In the genomic region with DNA sequence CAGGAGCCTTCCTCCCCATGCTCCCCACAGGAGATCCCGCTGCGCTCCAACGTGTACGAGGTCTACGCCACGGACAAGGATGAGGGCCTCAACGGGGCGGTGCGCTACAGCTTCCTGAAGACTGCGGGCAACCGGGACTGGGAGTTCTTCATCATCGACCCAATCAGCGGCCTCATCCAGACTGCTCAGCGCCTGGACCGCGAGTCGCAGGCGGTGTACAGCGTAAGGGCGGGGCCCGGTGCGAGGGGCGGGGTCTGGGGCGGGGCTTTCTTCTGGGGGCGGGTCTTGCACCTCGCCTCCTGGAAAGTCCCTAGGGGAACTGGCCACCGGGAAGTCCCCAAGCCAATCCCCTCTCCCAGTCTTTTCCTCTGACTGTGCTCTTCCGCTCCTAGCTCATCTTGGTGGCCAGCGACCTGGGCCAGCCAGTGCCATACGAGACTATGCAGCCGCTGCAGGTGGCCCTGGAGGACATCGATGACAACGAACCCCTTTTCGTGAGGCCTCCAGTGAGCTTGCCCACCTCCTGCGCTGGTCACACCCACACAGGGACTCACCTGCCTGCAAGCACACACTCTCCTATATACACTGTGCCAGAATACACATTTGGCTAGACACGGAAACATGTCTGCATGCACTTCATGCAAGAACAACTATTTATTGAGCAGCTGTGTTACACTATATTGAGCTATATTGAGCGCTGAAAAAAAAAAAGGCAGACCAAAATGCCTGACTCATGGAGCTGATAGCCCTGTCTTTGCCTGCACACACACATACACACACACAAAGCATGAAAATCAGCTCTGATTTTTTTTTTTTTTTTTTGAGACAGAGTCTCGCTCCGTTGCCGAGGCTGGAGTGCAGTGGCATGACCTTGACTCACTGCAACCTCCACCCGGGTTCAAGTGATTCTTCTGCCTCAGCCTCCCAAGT, we compare ENCODE assay signal across 12 cellular contexts. TPM values are rescaled to one million over a fixed set of nuclear protein-coding genes. Genes with fewer than 3 reads are reported as not detected.
A peak's percentile ranks its signal among the peaks of the same experiment; 100 is the strongest.
DNase-seq lines count a peak whose midpoint lies in the region; ATAC-seq and TF ChIP-seq lines count a peak whose summit lies in the region.
"Had no signal": no experiment of that assay in that cellular context is flagged by ENCODE, and none has a peak within 500 bp of the region (broad histone marks: within the 10 kb centered on the region; RNA-seq: fewer than 3 reads in every experiment).

No MANE protein-coding gene starts in this region.

- H3K36me3 ChIP-seq in colonic mucosa (no peaks in the 10 kb centered on the region), left lung (peaks cover 0 to 14% of the 10 kb centered on the region in 2 donors), upper lobe of right lung (no peaks in the 10 kb centered on the region), OCI-LY7 (ENCODE audit: insufficient read depth, low read length) (no peaks in the 10 kb centered on the region)
- H3K36me3 ChIP-seq: thoracic aorta had no signal

- H3K9me3 Mint-ChIP-seq in activated CD4-positive, alpha-beta T cell treated with anti-CD3 and anti-CD28 coated beads for 36 hours (ENCODE audit: low read depth): no peaks in the 10 kb centered on the region
- H3K9me3 Mint-ChIP-seq in activated CD4-positive, alpha-beta T cell treated with anti-CD3 and anti-CD28 coated beads, Interleukin-2, amount 10 ng/mL, durations not matched to agents 24 days and 14 days: no peaks in the 10 kb centered on the region
- no peaks in the 10 kb centered on the region for H3K9me3 Mint-ChIP-seq in stimulated activated naive B cell treated with anti-CD40 and anti-IgM and Interleukin-4, amounts not matched to agents 10 μg/mL and 1 μg/mL and 100 μg/mL, for 72 hours
- H3K9me3 Mint-ChIP-seq: activated naive CD4-positive, alpha-beta T cell treated with anti-CD3 and anti-CD28 coated beads for 36 hours had no signal

- no TSS peak for BruUV-seq in OCI-LY7 (replicated peaks; lab: Mats Ljungman, UMichigan)

- no peak overlapping the region for H3K9ac ChIP-seq in colonic mucosa (ENCODE audit: low read depth in 2 of 2, low read length in 2 of 2)
- H3K9ac ChIP-seq: KMS-11 had no signal

- no peak overlapping the region for H3K4me3 ChIP-seq in colonic mucosa
- no peak overlapping the region for H3K4me3 ChIP-seq in left lung
- no peak overlapping the region for H3K4me3 ChIP-seq in upper lobe of right lung
- no peak overlapping the region for H3K4me3 ChIP-seq in OCI-LY7 (ENCODE audit: low read depth, low read length, poor library complexity, severe bottlenecking)
- H3K4me3 ChIP-seq: thoracic aorta had no signal

- intact Hi-C loops in activated CD4-positive, alpha-beta T cell treated with anti-CD3 and anti-CD28 coated beads for 36 hours (cut with DNase I, micrococcal nuclease): no loop called here
- intact Hi-C loops in activated CD4-positive, alpha-beta T cell treated with anti-CD3 and anti-CD28 coated beads, Interleukin-2, amount 10 ng/mL, durations not matched to agents 24 days and 14 days (cut with micrococcal nuclease): no loop called here
- intact Hi-C loops in colonic mucosa (cut with DNase I) (no loop called here), left lung (cut with DNase I) (no loop called here), upper lobe of right lung (cut with DNase I) (no loop called here), OCI-LY7 (cut with micrococcal nuclease; ENCODE audit: unreplicated experiment) (loop anchor here (10.0 kb wide), 1 partner anchor 421 kb away; no protein-coding TSS in a partner anchor)

- no peaks in the 10 kb centered on the region for H3K9me2 ChIP-seq in OCI-LY7 (ENCODE audit: insufficient read depth, low read length)

- H3K27me3 Mint-ChIP-seq in activated CD4-positive, alpha-beta T cell treated with anti-CD3 and anti-CD28 coated beads for 36 hours: no peaks in the 10 kb centered on the region
- peaks cover 3% of the 10 kb centered on the region for H3K27me3 Mint-ChIP-seq in activated CD4-positive, alpha-beta T cell treated with anti-CD3 and anti-CD28 coated beads, Interleukin-2, amount 10 ng/mL, durations not matched to agents 24 days and 14 days
- peaks cover 12 to 49% of the 10 kb centered on the region in 2 donors for H3K27me3 Mint-ChIP-seq in stimulated activated naive B cell treated with anti-CD40 and anti-IgM and Interleukin-4, amounts not matched to agents 10 μg/mL and 1 μg/mL and 100 μg/mL, for 72 hours

- H3K27me3 ChIP-seq in colonic mucosa (no peaks in the 10 kb centered on the region), left lung (no peaks in the 10 kb centered on the region), upper lobe of right lung (no peaks in the 10 kb centered on the region)

- CTCF ChIA-PET in activated CD4-positive, alpha-beta T cell treated with anti-CD3 and anti-CD28 coated beads for 36 hours (lab: Charles Lee): interaction anchor here (0.9 kb wide), 2 partner anchors 14 to 112 kb away, joined by 3 read pairs; no protein-coding TSS in a partner anchor
- CTCF ChIA-PET in OCI-LY7 (lab: Charles Lee; ENCODE audit: unreplicated experiment): interaction anchor here (0.6 kb wide), 1 partner anchor 51 kb away, joined by 3 read pairs; no protein-coding TSS in a partner anchor

- POLR2A ChIA-PET in activated CD4-positive, alpha-beta T cell treated with anti-CD3 and anti-CD28 coated beads for 36 hours (lab: Charles Lee): interaction anchor here (0.6 kb wide), 1 partner anchor 253 kb away, joined by 6 read pairs; no protein-coding TSS in a partner anchor
- POLR2A ChIA-PET in OCI-LY7 (lab: Charles Lee): interaction anchor here (0.9 kb wide), 1 partner anchor 45 kb away, joined by 3 read pairs; the partner anchor contains the start of gene PSAP

- TF ChIP-seq CTCF in colonic mucosa (IDR thresholded peaks at IDR 0.05): no peak
- no peak for TF ChIP-seq CTCF in left lung (IDR thresholded peaks at IDR 0.05)
- TF ChIP-seq CTCF in upper lobe of right lung (IDR thresholded peaks at IDR 0.05): no peak
- TF ChIP-seq CTCF in OCI-LY7 (conservative IDR thresholded peaks at IDR 0.05; ENCODE audit: low read length): no peak

- no peaks in the 10 kb centered on the region for H3K79me2 ChIP-seq in OCI-LY7 (ENCODE audit: insufficient read depth, low read depth, low read length)

- peak; percentile 39 for ATAC-seq in activated CD4-positive, alpha-beta T cell treated with anti-CD3 and anti-CD28 coated beads for 36 hours
- ATAC-seq in left lung: peak; percentile 83
- peak; percentile 80 for ATAC-seq in upper lobe of right lung
- no peak for ATAC-seq in stimulated activated naive B cell treated with anti-CD40 and anti-IgM and Interleukin-4, amounts not matched to agents 10 μg/mL and 1 μg/mL and 100 μg/mL, for 72 hours (replicated peaks)
- ATAC-seq in GM21360 (IDR thresholded peaks at IDR 0.05; ENCODE audit: unreplicated experiment): no peak

- H3K36me3 Mint-ChIP-seq in activated CD4-positive, alpha-beta T cell treated with anti-CD3 and anti-CD28 coated beads for 36 hours (ENCODE audit: low read depth): no peaks in the 10 kb centered on the region
- H3K36me3 Mint-ChIP-seq in activated CD4-positive, alpha-beta T cell treated with anti-CD3 and anti-CD28 coated beads, Interleukin-2, amount 10 ng/mL, durations not matched to agents 24 days and 14 days (ENCODE audit: low read depth): no peaks in the 10 kb centered on the region
- no peaks in the 10 kb centered on the region for H3K36me3 Mint-ChIP-seq in stimulated activated naive B cell treated with anti-CD40 and anti-IgM and Interleukin-4, amounts not matched to agents 10 μg/mL and 1 μg/mL and 100 μg/mL, for 72 hours

- H3K4me1 ChIP-seq in colonic mucosa: peaks cover 3% of the 10 kb centered on the region
- H3K4me1 ChIP-seq in left lung: peaks cover 0 to 27% of the 10 kb centered on the region in 2 donors
- no peaks in the 10 kb centered on the region for H3K4me1 ChIP-seq in upper lobe of right lung
- peaks cover 13% of the 10 kb centered on the region for H3K4me1 ChIP-seq in OCI-LY7 (ENCODE audit: insufficient read depth, low read length, poor library complexity, severe bottlenecking)

- peaks cover 2% of the 10 kb centered on the region for H3K4me1 Mint-ChIP-seq in activated CD4-positive, alpha-beta T cell treated with anti-CD3 and anti-CD28 coated beads for 36 hours
- peaks cover 3% of the 10 kb centered on the region for H3K4me1 Mint-ChIP-seq in activated CD4-positive, alpha-beta T cell treated with anti-CD3 and anti-CD28 coated beads, Interleukin-2, amount 10 ng/mL, durations not matched to agents 24 days and 14 days
- H3K4me1 Mint-ChIP-seq in stimulated activated naive B cell treated with anti-CD40 and anti-IgM and Interleukin-4, amounts not matched to agents 10 μg/mL and 1 μg/mL and 100 μg/mL, for 72 hours: peaks cover 10 to 21% of the 10 kb centered on the region in 2 donors

- H3K9me3 ChIP-seq in colonic mucosa (no peaks in the 10 kb centered on the region), left lung (no peaks in the 10 kb centered on the region), upper lobe of right lung (no peaks in the 10 kb centered on the region), OCI-LY7 (ENCODE audit: low read length) (no peaks in the 10 kb centered on the region)
- H3K9me3 ChIP-seq: thoracic aorta had no signal

- H3K27ac ChIP-seq in colonic mucosa: peak overlapping the region; percentile 74
- H3K27ac ChIP-seq in left lung: no peak overlapping the region
- no peak overlapping the region for H3K27ac ChIP-seq in upper lobe of right lung
- H3K27ac ChIP-seq in OCI-LY7 (ENCODE audit: low read depth, low read length, poor library complexity, severe bottlenecking): no peak overlapping the region
- H3K27ac ChIP-seq: KMS-11, thoracic aorta had no signal

- H4K20me1 ChIP-seq in OCI-LY7 (ENCODE audit: insufficient read depth, low read length): no peaks in the 10 kb centered on the region

- DNase-seq in activated CD4-positive, alpha-beta T cell treated with anti-CD3 and anti-CD28 coated beads for 36 hours: peak; percentile 28
- DNase-seq in activated CD4-positive, alpha-beta T cell treated with anti-CD3 and anti-CD28 coated beads, Interleukin-2, amount 10 ng/mL, durations not matched to agents 24 days and 14 days: no peak
- DNase-seq in colonic mucosa (peak; percentile 84), left lung (peak; percentile 64 to 86), upper lobe of right lung (no peak), OCI-LY7 (ENCODE audit: low spot score) (no peak)
- no peak for DNase-seq in stimulated activated naive B cell treated with anti-CD40 and anti-IgM and Interleukin-4, amounts not matched to agents 10 μg/mL and 1 μg/mL and 100 μg/mL, for 72 hours
- DNase-seq: activated naive CD4-positive, alpha-beta T cell treated with anti-CD3 and anti-CD28 coated beads for 36 hours; stimulated activated CD4-positive, alpha-beta T cell treated with anti-CD3 and anti-CD28 coated beads, Interleukin-1b, Interleukin-23, amount 100 ng/mL, for 48 hours had no signal

- H3K4me3 Mint-ChIP-seq in activated CD4-positive, alpha-beta T cell treated with anti-CD3 and anti-CD28 coated beads for 36 hours: no peak overlapping the region
- H3K4me3 Mint-ChIP-seq in activated CD4-positive, alpha-beta T cell treated with anti-CD3 and anti-CD28 coated beads, Interleukin-2, amount 10 ng/mL, durations not matched to agents 24 days and 14 days: no peak overlapping the region
- H3K4me3 Mint-ChIP-seq in stimulated activated naive B cell treated with anti-CD40 and anti-IgM and Interleukin-4, amounts not matched to agents 10 μg/mL and 1 μg/mL and 100 μg/mL, for 72 hours: no peak overlapping the region
- H3K4me3 Mint-ChIP-seq: activated naive CD4-positive, alpha-beta T cell treated with anti-CD3 and anti-CD28 coated beads for 36 hours had no signal

- H3K4me2 ChIP-seq in OCI-LY7 (ENCODE audit: low read length): no peak overlapping the region
- H3K4me2 ChIP-seq: KMS-11 had no signal

- H2AFZ ChIP-seq in OCI-LY7 (ENCODE audit: low read length): no peak overlapping the region

- H3K27ac Mint-ChIP-seq in activated CD4-positive, alpha-beta T cell treated with anti-CD3 and anti-CD28 coated beads for 36 hours: no peak overlapping the region
- no peak overlapping the region for H3K27ac Mint-ChIP-seq in activated CD4-positive, alpha-beta T cell treated with anti-CD3 and anti-CD28 coated beads, Interleukin-2, amount 10 ng/mL, durations not matched to agents 24 days and 14 days
- no peak overlapping the region for H3K27ac Mint-ChIP-seq in stimulated activated naive B cell treated with anti-CD40 and anti-IgM and Interleukin-4, amounts not matched to agents 10 μg/mL and 1 μg/mL and 100 μg/mL, for 72 hours
- H3K27ac Mint-ChIP-seq: activated naive CD4-positive, alpha-beta T cell treated with anti-CD3 and anti-CD28 coated beads for 36 hours had no signal

RNA-seq across cellular contexts. Expression of gene VSIR, which starts 32.7 kb away (rescaled TPM):
- 100 to 1,000 TPM in 1 of 2 experiments, 10 to 100 TPM in 1; 78.2 to 104 TPM for total RNA-seq in activated CD4-positive, alpha-beta T cell treated with anti-CD3 and anti-CD28 coated beads for 36 hours
- total RNA-seq in activated CD4-positive, alpha-beta T cell treated with anti-CD3 and anti-CD28 coated beads, Interleukin-2, amount 10 ng/mL, durations not matched to agents 24 days and 14 days: 125 and 131 TPM in 2 replicates
- total RNA-seq in colonic mucosa (10 to 100 TPM; 41.2 to 42.8 TPM), left lung (100 to 1,000 TPM in 1 of 2 donors, 10 to 100 TPM in 1; 46.7 to 133 TPM), upper lobe of right lung (128 TPM), OCI-LY7 (2022) (4.9 and 9.0 TPM in 2 replicates)
- total RNA-seq in OCI-LY7 (2014; rRNA removed; shearing (Covaris generic)): 2.1 and 2.2 TPM in 2 replicates

RNA-seq across cellular contexts. Expression of gene PSAP, which starts 45.0 kb away (rescaled TPM):
- total RNA-seq in activated CD4-positive, alpha-beta T cell treated with anti-CD3 and anti-CD28 coated beads for 36 hours: 100 to 1,000 TPM; 100 to 109 TPM
- total RNA-seq in activated CD4-positive, alpha-beta T cell treated with anti-CD3 and anti-CD28 coated beads, Interleukin-2, amount 10 ng/mL, durations not matched to agents 24 days and 14 days: 97.9 and 99.9 TPM in 2 replicates
- total RNA-seq in colonic mucosa (100 to 1,000 TPM; 363 to 629 TPM), left lung (1,000 to 10,000 TPM; 1,484 to 1,668 TPM), upper lobe of right lung (1,464 TPM), OCI-LY7 (2022) (186 and 200 TPM in 2 replicates)
- 156 and 163 TPM in 2 replicates for total RNA-seq in OCI-LY7 (2014; rRNA removed; shearing (Covaris generic))

Comparison
In these comparisons a context has a peak if more than half of its experiments do, and no peak if none do; other contexts are left out.
1. DNase-seq: peak in activated CD4-positive, alpha-beta T cell treated with anti-CD3 and anti-CD28 coated beads for 36 hours (single experiment), colonic mucosa (single experiment) and left lung (2 of 2); none in activated CD4-positive, alpha-beta T cell treated with anti-CD3 and anti-CD28 coated beads, Interleukin-2, amount 10 ng/mL, durations not matched to agents 24 days and 14 days (single experiment), upper lobe of right lung (single experiment), OCI-LY7 (single experiment) and stimulated activated naive B cell treated with anti-CD40 and anti-IgM and Interleukin-4, amounts not matched to agents 10 μg/mL and 1 μg/mL and 100 μg/mL, for 72 hours (single experiment).
2. ATAC-seq: peak in activated CD4-positive, alpha-beta T cell treated with anti-CD3 and anti-CD28 coated beads for 36 hours (single experiment), left lung (single experiment) and upper lobe of right lung (single experiment); none in stimulated activated naive B cell treated with anti-CD40 and anti-IgM and Interleukin-4, amounts not matched to agents 10 μg/mL and 1 μg/mL and 100 μg/mL, for 72 hours (0 of 2) and GM21360 (single experiment).
3. RNA of gene VSIR, which starts 32.7 kb away (total RNA-seq): 46.7 to 133 TPM in left lung, 128 TPM in upper lobe of right lung (single experiment), 125 to 131 TPM in activated CD4-positive, alpha-beta T cell treated with anti-CD3 and anti-CD28 coated beads, Interleukin-2, amount 10 ng/mL, durations not matched to agents 24 days and 14 days, 78.2 to 104 TPM in activated CD4-positive, alpha-beta T cell treated with anti-CD3 and anti-CD28 coated beads for 36 hours and 41.2 to 42.8 TPM in colonic mucosa; 2.1 to 9.0 TPM in OCI-LY7; every median in the first group is over 4 times any median in the second.